9 cellular contexts compared by ENCODE assay signal in the genomic region with DNA sequence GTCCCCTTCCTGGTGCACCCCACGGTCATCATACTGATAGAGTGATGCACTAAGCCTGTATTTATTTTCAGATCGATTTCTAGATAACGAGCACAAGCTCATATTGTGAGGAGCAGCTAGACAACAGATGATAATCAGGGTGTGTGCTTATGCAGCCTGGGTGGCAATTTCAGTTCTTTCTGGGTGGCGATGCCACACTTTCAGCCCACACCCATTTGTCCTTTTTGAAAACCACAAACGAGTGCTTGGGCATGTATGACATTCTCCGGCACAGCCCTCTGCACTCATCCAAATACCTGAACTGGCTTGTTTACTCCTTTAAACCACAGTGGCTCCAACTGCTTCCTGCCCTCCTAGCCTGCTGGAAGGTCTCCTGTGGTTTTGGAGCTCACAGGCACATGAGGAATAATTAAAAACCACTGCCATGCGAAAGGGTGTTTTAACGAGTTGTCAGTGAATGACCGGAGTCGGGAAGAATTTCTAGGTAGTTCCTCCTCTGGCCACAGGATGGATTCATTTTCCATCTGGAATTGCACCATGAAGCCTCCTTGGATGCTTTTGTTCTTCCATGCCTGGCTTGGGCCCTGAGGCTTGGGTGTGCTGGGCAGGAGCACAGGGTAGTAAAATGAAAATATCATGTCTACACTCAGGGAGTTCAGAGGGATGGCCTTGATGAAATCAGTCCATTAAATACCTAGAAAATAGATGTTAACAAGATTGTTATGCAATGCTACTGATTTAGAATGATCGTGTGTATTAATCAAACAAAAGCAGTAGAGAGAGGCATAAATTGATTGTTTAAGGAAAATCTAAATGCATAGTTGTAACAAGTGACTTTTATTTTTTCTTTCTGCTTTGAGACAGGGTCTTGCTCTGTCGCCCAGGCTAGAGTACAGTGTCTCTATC. TPM values are rescaled to one million over a fixed set of nuclear protein-coding genes. Genes with fewer than 3 reads are reported as not detected.
DNase-seq lines count a peak whose midpoint lies in the region; ATAC-seq and TF ChIP-seq lines count a peak whose summit lies in the region.
"Had no signal": no experiment of that assay in that cellular context is flagged by ENCODE, and none has a peak within 500 bp of the region (broad histone marks: within the 10 kb centered on the region; RNA-seq: fewer than 3 reads in every experiment).

No MANE protein-coding gene starts in this region.

- H3K36me3 ChIP-seq in PC-9 (ENCODE audit: low read depth): no peaks in the 10 kb centered on the region
- H3K36me3 ChIP-seq in neuronal stem cell (replicated peaks in 1 of 2; ENCODE audit: control insufficient read depth in 2 of 2, insufficient read depth in 2 of 2, low read length in 2 of 2): no peaks in the 10 kb centered on the region

- H3K9ac ChIP-seq in neuronal stem cell (ENCODE audit: low read depth, low read length, poor library complexity): no peak overlapping the region

- peak in 1 of 2 donors; percentile 4 for ATAC-seq in activated T-cell treated with anti-CD3 and anti-CD28 coated beads, Interleukin-2, amount 50 U/mL, for 4 hours
- ATAC-seq in GM18519 (IDR thresholded peaks at IDR 0.05; ENCODE audit: low FRiP score, unreplicated experiment) (no peak), GM21786 (IDR thresholded peaks at IDR 0.05; ENCODE audit: unreplicated experiment) (no peak)

- H3K79me1 ChIP-seq in neuronal stem cell (ENCODE audit: low read depth, low read length): no peaks in the 10 kb centered on the region

- H2BK15ac ChIP-seq in neuronal stem cell (ENCODE audit: low read length): no peak overlapping the region

- no peak overlapping the region for H2BK120ac ChIP-seq in neuronal stem cell (ENCODE audit: low read depth, low read length)

- no peaks in the 10 kb centered on the region for H3K27me3 Mint-ChIP-seq in activated T-cell treated with anti-CD3 and anti-CD28 coated beads, Interleukin-2, amount 50 U/mL, for 4 hours (ENCODE audit: low read depth)

- H2AFZ ChIP-seq in PC-9 (no peak overlapping the region), neuronal stem cell (ENCODE audit: low read length) (peak overlapping the region; percentile 42)

- H4K91ac ChIP-seq in neuronal stem cell (ENCODE audit: low read depth, low read length, poor library complexity): no peak overlapping the region

- no peaks in the 10 kb centered on the region; the same call in 1 of the 2 replicates for H3K79me2 ChIP-seq in PC-9 (ENCODE audit: low read depth)

- H2BK12ac ChIP-seq in neuronal stem cell (ENCODE audit: low read length): no peak overlapping the region

- H3K4ac ChIP-seq in neuronal stem cell (ENCODE audit: low read length): no peak overlapping the region

- BruUV-seq in PC-9 (replicated peaks; lab: Mats Ljungman, UMichigan): no TSS peak

- CTCF ChIA-PET in PC-9 (lab: Charles Lee): interaction anchor here (0.6 to 0.8 kb wide), 5 partner anchors 54 to 1700 kb away, joined by 3 to 4 read pairs (median 3); no protein-coding TSS in a partner anchor

- no peaks in the 10 kb centered on the region for H4K20me1 ChIP-seq in PC-9 (ENCODE audit: insufficient read depth)

- H3K27ac ChIP-seq in PC-9 (peak overlapping the region; percentile 92), neuronal stem cell (replicated peaks; ENCODE audit: low read length) (no peak overlapping the region)

- H3K4me1 Mint-ChIP-seq in activated T-cell treated with anti-CD3 and anti-CD28 coated beads, Interleukin-2, amount 50 U/mL, for 4 hours (ENCODE audit: low read depth): peaks cover 41% of the 10 kb centered on the region

- peak; percentile 52 for TF ChIP-seq CTCF in PC-9 (conservative IDR thresholded peaks at IDR 0.05)

- no peak overlapping the region; the same call in 1 of the 2 replicates for H3K4me3 ChIP-seq in PC-9
- H3K4me3 ChIP-seq in neuronal stem cell (ENCODE audit: low read length in 2 of 2): no peak overlapping the region

- no CpG with 5 or more reads among the region's 12 CpGs for WGBS in neuronal stem cell (ENCODE audit: extremely low coverage in 2 of 2, insufficient read length in 2 of 2, insufficient replicate concordance in 1 of 2), 2 donors

- DNase-seq in activated T-cell treated with anti-CD3 and anti-CD28 coated beads, Interleukin-2, amount 50 U/mL, for 4 hours: no peak
- DNase-seq in activated T-cell treated with anti-CD3 and anti-CD28 coated beads for 4 hours (no peak), PC-9 (peak; percentile 75 to 97), dermis blood vessel endothelial cell (peak; percentile 70), neuronal stem cell (ENCODE audit: low spot score) (no peak)
- no peak for DNase-seq in activated CD8-positive, alpha-beta memory T cell treated with anti-CD3 and anti-CD28 coated beads, Interleukin-2, amount 50 U/mL, for 48 hours
- DNase-seq: stimulated activated naive B cell treated with anti-CD40 and anti-IgM and Interleukin-4, amounts not matched to agents 10 μg/mL and 1 μg/mL and 100 μg/mL, for 72 hours had no signal

- H3K4me1 ChIP-seq in PC-9 (replicated peaks; ENCODE audit: insufficient read depth) (peaks cover 52% of the 10 kb centered on the region), neuronal stem cell (ENCODE audit: control insufficient read depth in 2 of 2, insufficient read depth in 1 of 2, low read depth in 1 of 2, low read length in 2 of 2) (peaks cover 2% of the 10 kb centered on the region in 2 donors)

- H3K36me3 Mint-ChIP-seq in activated T-cell treated with anti-CD3 and anti-CD28 coated beads, Interleukin-2, amount 50 U/mL, for 4 hours (ENCODE audit: insufficient read depth): no peaks in the 10 kb centered on the region
- H3K36me3 Mint-ChIP-seq: stimulated activated naive B cell treated with anti-CD40 and anti-IgM and Interleukin-4, amounts not matched to agents 10 μg/mL and 1 μg/mL and 100 μg/mL, for 72 hours had no signal

- no peak overlapping the region for H4K8ac ChIP-seq in neuronal stem cell (ENCODE audit: low read depth, low read length)

- intact Hi-C loops in PC-9 (cut with micrococcal nuclease; ENCODE audit: unreplicated experiment): loop anchor here (1.0 to 5.0 kb wide), 9 partner anchors 104 to 1627 kb away; no protein-coding TSS in a partner anchor

- H3F3A ChIP-seq in PC-9 (ENCODE audit: insufficient read depth, low read depth): peaks cover 45% of the 10 kb centered on the region

- no peak overlapping the region for H3K18ac ChIP-seq in neuronal stem cell (ENCODE audit: low read length)

- no peak overlapping the region for H3K14ac ChIP-seq in neuronal stem cell (ENCODE audit: low read length)

- peak overlapping the region; percentile 30 for H3K4me3 Mint-ChIP-seq in activated T-cell treated with anti-CD3 and anti-CD28 coated beads, Interleukin-2, amount 50 U/mL, for 4 hours
- H3K4me3 Mint-ChIP-seq: stimulated activated naive B cell treated with anti-CD40 and anti-IgM and Interleukin-4, amounts not matched to agents 10 μg/mL and 1 μg/mL and 100 μg/mL, for 72 hours had no signal

- H3K9me3 Mint-ChIP-seq in activated T-cell treated with anti-CD3 and anti-CD28 coated beads, Interleukin-2, amount 50 U/mL, for 4 hours: no peaks in the 10 kb centered on the region
- H3K9me3 Mint-ChIP-seq: stimulated activated naive B cell treated with anti-CD40 and anti-IgM and Interleukin-4, amounts not matched to agents 10 μg/mL and 1 μg/mL and 100 μg/mL, for 72 hours had no signal

- H2AK5ac ChIP-seq in neuronal stem cell (ENCODE audit: low read depth, low read length): no peak overlapping the region

- H3K4me2 ChIP-seq in PC-9: peak overlapping the region; percentile 63
- H3K4me2 ChIP-seq in neuronal stem cell (ENCODE audit: insufficient read depth, low read length, poor library complexity, severe bottlenecking): no peak overlapping the region

- POLR2A ChIA-PET in PC-9 (lab: Charles Lee; ENCODE audit: unreplicated experiment): interaction anchor here (0.5 to 1.0 kb wide), 11 partner anchors 12 to 1309 kb away, joined by 3 to 13 read pairs (median 5); no protein-coding TSS in a partner anchor

- H3K27me3 ChIP-seq in PC-9 (ENCODE audit: insufficient read depth, low read depth) (no peaks in the 10 kb centered on the region), neuronal stem cell (ENCODE audit: control insufficient read depth in 3 of 3, insufficient read depth in 3 of 3, low read depth in 1 of 3, low read length in 3 of 3) (no peaks in the 10 kb centered on the region)

- no peak overlapping the region for H2BK5ac ChIP-seq in neuronal stem cell (ENCODE audit: low read length)

- no peak overlapping the region for H3K23ac ChIP-seq in neuronal stem cell (ENCODE audit: low read depth, low read length, poor library complexity)

- H3K9me2 ChIP-seq in PC-9 (ENCODE audit: insufficient read depth): no peaks in the 10 kb centered on the region

- H3K9me3 ChIP-seq in PC-9 (ENCODE audit: insufficient read depth, low read depth): no peaks in the 10 kb centered on the region
- no peaks in the 10 kb centered on the region for H3K9me3 ChIP-seq in neuronal stem cell (replicated peaks in 1 of 2; ENCODE audit: control insufficient read depth in 2 of 2, insufficient read depth in 1 of 2, low read depth in 1 of 2, low read length in 2 of 2)

RNA-seq across cellular contexts. Expression of a gene that starts 52.4 kb away (rescaled TPM):
- 10 to 100 TPM; 53.7 to 90.6 (median 58.6) TPM for total RNA-seq in activated T-cell treated with anti-CD3 and anti-CD28 coated beads, Interleukin-2, amount 50 U/mL, for 4 hours
- total RNA-seq in PC-9 (2021) (307 and 421 TPM in 2 replicates), dermis blood vessel endothelial cell (1,657 and 1,756 TPM in 2 replicates)
- polyA plus RNA-seq in neuronal stem cell (2013, experiment 1 of 2): 178 TPM
- polyA plus RNA-seq in neuronal stem cell (2013, experiment 2 of 2): 189 TPM

Comparison
In these comparisons a context has a peak if more than half of its experiments do, and no peak if none do; other contexts are left out.
1. DNase-seq: peak in PC-9 (2 of 2) and dermis blood vessel endothelial cell (single experiment); none in activated T-cell treated with anti-CD3 and anti-CD28 coated beads, Interleukin-2, amount 50 U/mL, for 4 hours (single experiment), activated T-cell treated with anti-CD3 and anti-CD28 coated beads for 4 hours (single experiment), neuronal stem cell (single experiment) and activated CD8-positive, alpha-beta memory T cell treated with anti-CD3 and anti-CD28 coated beads, Interleukin-2, amount 50 U/mL, for 48 hours (single experiment).